ENCODE assay signal across 22 cellular contexts in the genomic region with DNA sequence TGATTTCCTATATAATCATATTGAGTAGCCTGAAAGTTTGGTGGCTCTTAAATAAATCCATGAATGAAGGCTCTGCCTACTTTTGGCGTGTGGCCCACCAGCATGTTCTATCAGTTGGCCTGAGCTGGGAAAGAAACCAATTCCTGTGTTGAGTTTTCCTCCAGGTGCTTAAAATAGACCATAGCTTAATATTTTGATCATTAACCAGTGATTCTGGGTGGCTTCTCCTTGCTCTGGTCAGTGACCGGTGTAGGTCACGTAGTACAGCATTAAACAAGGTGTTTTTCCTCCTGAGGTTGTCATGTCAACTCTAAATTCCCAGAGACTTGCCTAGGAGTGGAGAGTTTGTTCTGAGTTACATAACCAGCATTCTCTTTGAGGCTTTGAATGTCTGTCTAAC. TPM values are rescaled to one million over a fixed set of nuclear protein-coding genes. Genes with fewer than 3 reads are reported as not detected.
DNase-seq lines count a peak whose midpoint lies in the region; ATAC-seq and TF ChIP-seq lines count a peak whose summit lies in the region.
"Had no signal": no experiment of that assay in that cellular context is flagged by ENCODE, and none has a peak within 500 bp of the region (broad histone marks: within the 10 kb centered on the region; RNA-seq: fewer than 3 reads in every experiment).

No MANE protein-coding gene starts in this region.

- peak; percentile 81 to 96 (median 88) for ATAC-seq in right lobe of liver
- ATAC-seq: stimulated activated effector memory CD8-positive, alpha-beta T cell treated with anti-CD3 and anti-CD28 coated beads, Interleukin-12 subunit alpha, Interleukin-12 subunit beta, amount 100 ng/mL, for 72 hours had no signal

- no peaks in the 10 kb centered on the region for H3K36me3 Mint-ChIP-seq in immature natural killer cell
- H3K36me3 Mint-ChIP-seq: activated naive CD8-positive, alpha-beta T cell; stimulated activated effector memory CD8-positive, alpha-beta T cell treated with anti-CD3 and anti-CD28 coated beads, Interleukin-12 subunit alpha, Interleukin-12 subunit beta, amount 100 ng/mL, for 72 hours; type B pancreatic cell had no signal

- H3K4me1 ChIP-seq in right lobe of liver: peaks cover 0 to 5% (median 2%) of the 10 kb centered on the region in 4 donors
- peaks cover 0 to 29% (median 9%) of the 10 kb centered on the region in 4 donors for H3K4me1 ChIP-seq in stomach

- H3K36me3 ChIP-seq in right lobe of liver (no peaks in the 10 kb centered on the region), stomach (no peaks in the 10 kb centered on the region)

- no peaks in the 10 kb centered on the region for H3K27me3 ChIP-seq in right lobe of liver
- H3K27me3 ChIP-seq in stomach: no peaks in the 10 kb centered on the region

- H3K9me3 Mint-ChIP-seq in immature natural killer cell: no peaks in the 10 kb centered on the region
- H3K9me3 Mint-ChIP-seq: stimulated activated effector memory CD8-positive, alpha-beta T cell treated with anti-CD3 and anti-CD28 coated beads, Interleukin-12 subunit alpha, Interleukin-12 subunit beta, amount 100 ng/mL, for 72 hours had no signal

- DNase-seq in NCI-H748 (lab: John Stamatoyannopoulos, UW; ENCODE audit: unreplicated experiment) (peak; percentile 15), NCI-H748 treated with DMSO at 0.1 percent for 48 hours (lab: John Stamatoyannopoulos, UW) (no peak), glomerular visceral epithelial cell (ENCODE audit: extremely low spot score) (peak; percentile 45), right lobe of liver (peak; percentile 58 to 71 (median 61)), stomach (peak; percentile 79), immature natural killer cell (no peak), cerebellar nuclear complex (lab: John Stamatoyannopoulos, UW) (no peak), NCI-H2227 (lab: John Stamatoyannopoulos, UW; ENCODE audit: unreplicated experiment) (no peak)
- DNase-seq: activated CD4-positive, alpha-beta T cell treated with anti-CD3 and anti-CD28 coated beads, Interleukin-2, amount 10 ng/mL, durations not matched to agents 7 days and 5 days; C1 segment of cervical spinal cord; caudate nucleus; KBM-7; NCI-H1048; NCI-H2107; NCI-H774 had no signal

- H3K27ac ChIP-seq in right lobe of liver (peak overlapping the region in 1 of 3 donors; percentile 10), stomach (peak overlapping the region in 3 of 5 donors; percentile 3 to 65 (median 44))
- H3K27ac ChIP-seq: HL-60, skin epidermis had no signal

- peaks cover 2 to 5% (median 5%) of the 10 kb centered on the region in 3 donors for H3K27me3 Mint-ChIP-seq in immature natural killer cell (ENCODE audit: low read depth in 3 of 3)
- H3K27me3 Mint-ChIP-seq: activated CD4-positive, alpha-beta T cell treated with anti-CD3 and anti-CD28 coated beads, Interleukin-2, amount 10 ng/mL, durations not matched to agents 7 days and 5 days; activated naive CD8-positive, alpha-beta T cell; type B pancreatic cell had no signal

- H3K4me3 Mint-ChIP-seq in immature natural killer cell: no peak overlapping the region
- H3K4me3 Mint-ChIP-seq: activated CD4-positive, alpha-beta T cell treated with anti-CD3 and anti-CD28 coated beads, Interleukin-2, amount 10 ng/mL, durations not matched to agents 7 days and 5 days; activated naive CD8-positive, alpha-beta T cell; stimulated activated effector memory CD8-positive, alpha-beta T cell treated with anti-CD3 and anti-CD28 coated beads, Interleukin-12 subunit alpha, Interleukin-12 subunit beta, amount 100 ng/mL, for 72 hours; type B pancreatic cell had no signal

- intact Hi-C loops in right lobe of liver (cut with DNase I): no loop called here
- intact Hi-C loops in stomach (cut with DNase I; ENCODE audit: low total_unique reads): no loop called here

- no peak for TF ChIP-seq POLR2A in right lobe of liver (IDR thresholded peaks at IDR 0.05)
- TF ChIP-seq POLR2A in stomach (IDR thresholded peaks at IDR 0.05): no peak

- H3K4me3 ChIP-seq in right lobe of liver (no peak overlapping the region), stomach (no peak overlapping the region)
- H3K4me3 ChIP-seq: skin epidermis had no signal

- TF ChIP-seq CTCF in right lobe of liver (IDR thresholded peaks at IDR 0.05) (no peak), stomach (IDR thresholded peaks at IDR 0.05) (no peak)

- H3K4me1 Mint-ChIP-seq in immature natural killer cell: peaks cover 0 to 3% of the 10 kb centered on the region in 2 donors

- no peak for TF ChIP-seq EP300 in stomach (IDR thresholded peaks at IDR 0.05)

- H3K9me3 ChIP-seq in right lobe of liver: no peaks in the 10 kb centered on the region
- no peaks in the 10 kb centered on the region for H3K9me3 ChIP-seq in stomach

- 38% methylated on average over 3 of the region's 3 CpGs for WGBS in right lobe of liver (ENCODE audit: insufficient coverage, low coverage, low lambda C conversion rate, missing lambda C conversion rate)
- WGBS in stomach, 5 donors: 26 to 40% (median 33%) methylated on average over 3 of the region's 3 CpGs

- no peak overlapping the region for H3K27ac Mint-ChIP-seq in immature natural killer cell
- H3K27ac Mint-ChIP-seq: activated CD4-positive, alpha-beta T cell treated with anti-CD3 and anti-CD28 coated beads, Interleukin-2, amount 10 ng/mL, durations not matched to agents 7 days and 5 days; activated naive CD8-positive, alpha-beta T cell; stimulated activated effector memory CD8-positive, alpha-beta T cell treated with anti-CD3 and anti-CD28 coated beads, Interleukin-12 subunit alpha, Interleukin-12 subunit beta, amount 100 ng/mL, for 72 hours; type B pancreatic cell had no signal

RNA-seq across cellular contexts. Expression of a gene that starts 1.3 kb away (rescaled TPM):
- not detected for total RNA-seq in right lobe of liver
- 10 to 100 TPM in 2 of 5 donors, 1 to 10 TPM in 1, under 1 TPM in 1, not detected in 1; 0.87 to 18.8 (median 9.6) TPM for total RNA-seq in stomach
- polyA plus RNA-seq in stomach: 1 to 10 TPM in 2 of 3 donors, under 1 TPM in 1; 0.23 to 2.7 (median 1.2) TPM
- not detected for polyA plus RNA-seq in immature natural killer cell
- total RNA-seq: A172, osteocyte had no signal

Comparison
In these comparisons a context has a peak if more than half of its experiments do, and no peak if none do; other contexts are left out.
1. DNase-seq: peak in NCI-H748 (single experiment), glomerular visceral epithelial cell (single experiment), right lobe of liver (3 of 3) and stomach (single experiment); none in NCI-H748 treated with DMSO at 0.1 percent for 48 hours (single experiment), immature natural killer cell (0 of 3), cerebellar nuclear complex (0 of 2) and NCI-H2227 (single experiment).